8 cellular contexts compared by ENCODE assay signal in the genomic region with DNA sequence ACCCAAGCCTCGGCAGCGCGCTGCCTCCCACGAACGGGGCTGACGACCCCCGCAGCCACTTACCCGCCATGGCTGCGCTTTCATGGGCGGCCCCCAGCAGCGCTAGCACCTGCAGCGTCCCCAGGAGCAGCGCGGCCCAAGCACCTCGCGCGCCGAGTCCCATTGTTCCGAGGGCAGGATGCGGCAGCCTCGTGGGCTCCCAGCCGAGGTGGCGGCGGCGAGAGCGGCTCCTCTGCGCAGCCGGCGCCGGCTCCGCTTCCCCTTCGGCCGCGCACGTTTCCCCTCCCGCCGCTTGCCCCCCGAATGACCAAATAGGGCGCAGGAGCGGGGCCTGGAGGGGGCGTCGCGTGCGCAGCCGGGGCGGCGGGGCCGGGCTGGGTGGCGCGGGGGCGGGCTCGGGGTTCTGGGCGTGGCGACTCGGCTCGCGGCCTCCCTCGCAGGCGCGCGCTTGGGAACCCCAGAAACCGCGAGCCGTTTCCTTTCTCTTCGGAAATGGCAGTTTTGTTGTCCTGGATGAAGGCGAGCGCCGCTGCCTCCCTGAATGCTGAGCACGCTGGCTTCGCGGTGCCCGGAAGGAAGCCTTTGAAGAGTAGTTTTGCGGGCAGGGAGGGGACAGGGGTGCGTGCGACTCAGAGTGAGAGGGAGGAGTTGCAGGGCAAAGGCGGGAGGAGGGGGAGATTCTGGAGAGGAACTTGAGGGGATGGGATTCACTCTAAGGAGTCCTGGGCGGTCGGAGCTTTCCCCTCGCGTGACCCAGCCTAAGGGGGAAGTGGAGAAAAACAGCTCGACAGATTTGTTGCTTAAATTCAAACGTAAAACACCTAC. TPM values are rescaled to one million over a fixed set of nuclear protein-coding genes. Genes with fewer than 3 reads are reported as not detected.
A peak's percentile ranks its signal among the peaks of the same experiment; 100 is the strongest.
DNase-seq lines count a peak whose midpoint lies in the region; ATAC-seq and TF ChIP-seq lines count a peak whose summit lies in the region.

A gene with protein sequence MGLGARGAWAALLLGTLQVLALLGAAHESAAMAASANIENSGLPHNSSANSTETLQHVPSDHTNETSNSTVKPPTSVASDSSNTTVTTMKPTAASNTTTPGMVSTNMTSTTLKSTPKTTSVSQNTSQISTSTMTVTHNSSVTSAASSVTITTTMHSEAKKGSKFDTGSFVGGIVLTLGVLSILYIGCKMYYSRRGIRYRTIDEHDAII (minus strand): TSS at position 305 of the 825 bp plus-strand sequence. CDS start 142 bp downstream, at position 163.

- POLR2A ChIA-PET in Caco-2 (lab: Charles Lee): interaction anchor here (0.6 to 1.1 kb wide), 2 partner anchors 26 to 151 kb away, joined by 3 to 8 read pairs; no protein-coding TSS in a partner anchor

- 0% methylated on average over 74 to 82 of the region's 82 CpGs for WGBS in esophagus, 2 donors

- H3K27ac ChIP-seq in esophagus (ENCODE audit: low read depth in 2 of 2, low read length in 1 of 2) (peak within 1 kb of the TSS; percentile 94 to 97), muscle layer of duodenum (ENCODE audit: low read length) (peak within 1 kb of the TSS; percentile 80)

- no peaks in the 10 kb centered on the region for H3K36me3 ChIP-seq in Caco-2 (ENCODE audit: control insufficient read depth, insufficient read depth, low read length)
- H3K36me3 ChIP-seq in esophagus (ENCODE audit: control insufficient read depth in 2 of 2, insufficient read depth in 2 of 2, low read length in 1 of 2): no peaks in the 10 kb centered on the region
- H3K36me3 ChIP-seq in muscle layer of duodenum (ENCODE audit: control insufficient read depth in 1 of 2, insufficient read depth in 2 of 2, low read length in 2 of 2): no peaks in the 10 kb centered on the region

- no peaks in the 10 kb centered on the region for H3K9me3 Mint-ChIP-seq in Caco-2 (ENCODE audit: unreplicated experiment)
- H3K9me3 Mint-ChIP-seq in activated T-cell treated with anti-CD3 and anti-CD28 coated beads, Interleukin-2, amount 50 U/mL, for 24 hours: no peaks in the 10 kb centered on the region

- H3K36me3 Mint-ChIP-seq in Caco-2 (ENCODE audit: insufficient read depth, unreplicated experiment): peaks cover 38% of the 10 kb centered on the region
- H3K36me3 Mint-ChIP-seq in activated T-cell treated with anti-CD3 and anti-CD28 coated beads, Interleukin-2, amount 50 U/mL, for 24 hours (ENCODE audit: low read depth): peaks cover 42% of the 10 kb centered on the region

- DNase-seq in Caco-2 (peak; percentile 84 to 92), HT1080 (ENCODE audit: low read depth) (peak; percentile 73), OCI-M1 (lab: John Stamatoyannopoulos, UW) (peak; percentile 66)
- peak; percentile 91 for DNase-seq in activated T-cell treated with anti-CD3 and anti-CD28 coated beads, Interleukin-2, amount 50 U/mL, for 24 hours
- peak; percentile 79 to 87 for DNase-seq in stimulated activated CD8-positive, alpha-beta memory T cell treated with anti-CD3 and anti-CD28 coated beads, Interleukin-7, amount 100 ng/mL, for 4 hours (ENCODE audit: low read depth in 2 of 2)

- TF ChIP-seq CTCF in Caco-2 (IDR thresholded peaks at IDR 0.05; ENCODE audit: insufficient read depth in 1 of 2, low read depth in 1 of 2, low read length in 1 of 2, severe bottlenecking in 1 of 2, unreplicated experiment in 1 of 2): no peak

- peak; percentile 30 for ATAC-seq in GM19468 (IDR thresholded peaks at IDR 0.05; ENCODE audit: extremely low read depth, unreplicated experiment)

- H3K4me3 ChIP-seq in Caco-2 (ENCODE audit: low read depth, low read length) (peak within 1 kb of the TSS; percentile 90), esophagus (ENCODE audit: low read depth in 1 of 2, low read length in 2 of 2) (peak within 1 kb of the TSS; percentile 91 to 95), muscle layer of duodenum (ENCODE audit: low read depth in 1 of 2, low read length in 2 of 2) (peak within 1 kb of the TSS; percentile 83 to 97)

- H3K27me3 ChIP-seq in Caco-2 (replicated peaks; ENCODE audit: control insufficient read depth, insufficient read depth, low read length): no peaks in the 10 kb centered on the region
- no peaks in the 10 kb centered on the region for H3K27me3 ChIP-seq in esophagus (ENCODE audit: control insufficient read depth in 1 of 2, insufficient read depth in 2 of 2, low read length in 2 of 2)
- H3K27me3 ChIP-seq in muscle layer of duodenum (ENCODE audit: low read depth, low read length): no peaks in the 10 kb centered on the region

- intact Hi-C loops in Caco-2 (cut with micrococcal nuclease; ENCODE audit: unreplicated experiment): loop anchor here (1.0 to 2.0 kb wide), 6 partner anchors 10 to 341 kb away; partner anchors contain the start of gene BIRC2

- H3K4me1 Mint-ChIP-seq in Caco-2 (ENCODE audit: low read depth, unreplicated experiment): peaks cover 52% of the 10 kb centered on the region
- H3K4me1 Mint-ChIP-seq in activated T-cell treated with anti-CD3 and anti-CD28 coated beads, Interleukin-2, amount 50 U/mL, for 24 hours (ENCODE audit: low read depth): peaks cover 78% of the 10 kb centered on the region

- peak within 1 kb of the TSS; percentile 99 for H3K4me3 Mint-ChIP-seq in Caco-2 (ENCODE audit: unreplicated experiment)
- peak within 1 kb of the TSS; percentile 92 for H3K4me3 Mint-ChIP-seq in activated T-cell treated with anti-CD3 and anti-CD28 coated beads, Interleukin-2, amount 50 U/mL, for 24 hours

- CTCF ChIA-PET in Caco-2 (lab: Charles Lee): interaction anchor here (0.7 to 1.3 kb wide), 6 partner anchors 26 to 184 kb away, joined by 3 to 11 read pairs (median 4); no protein-coding TSS in a partner anchor

- H3K27me3 Mint-ChIP-seq in Caco-2 (ENCODE audit: insufficient read depth, unreplicated experiment): no peaks in the 10 kb centered on the region
- no peaks in the 10 kb centered on the region for H3K27me3 Mint-ChIP-seq in activated T-cell treated with anti-CD3 and anti-CD28 coated beads, Interleukin-2, amount 50 U/mL, for 24 hours

- peaks cover 54% of the 10 kb centered on the region for H3K4me1 ChIP-seq in Caco-2
- peaks cover 2 to 6% of the 10 kb centered on the region in 2 donors for H3K4me1 ChIP-seq in esophagus (ENCODE audit: control insufficient read depth in 2 of 2, insufficient read depth in 2 of 2, low read length in 1 of 2)
- peaks cover 11 to 29% of the 10 kb centered on the region in 2 donors for H3K4me1 ChIP-seq in muscle layer of duodenum (ENCODE audit: control insufficient read depth in 1 of 2, insufficient read depth in 2 of 2, low read length in 2 of 2)

- no TSS peak for BruUV-seq in Caco-2 (replicated peaks; lab: Mats Ljungman, UMichigan)

- H3K27ac Mint-ChIP-seq in Caco-2 (ENCODE audit: unreplicated experiment): peak within 1 kb of the TSS; percentile 98
- peak within 1 kb of the TSS; percentile 98 for H3K27ac Mint-ChIP-seq in activated T-cell treated with anti-CD3 and anti-CD28 coated beads, Interleukin-2, amount 50 U/mL, for 24 hours

- H3K9me3 ChIP-seq in Caco-2: no peaks in the 10 kb centered on the region
- no peaks in the 10 kb centered on the region for H3K9me3 ChIP-seq in esophagus (ENCODE audit: control insufficient read depth in 2 of 2, insufficient read depth in 1 of 2, low read depth in 1 of 2, low read length in 1 of 2)
- no peaks in the 10 kb centered on the region for H3K9me3 ChIP-seq in muscle layer of duodenum (ENCODE audit: control insufficient read depth in 1 of 2, low read length in 2 of 2)

RNA-seq across cellular contexts. Expression of the gene that starts here (rescaled TPM):
- total RNA-seq in Caco-2 (2022): 400 and 431 TPM in 2 replicates
- 107 and 166 TPM in 2 replicates for total RNA-seq in HT1080 (2014; rRNA removed; shearing (Covaris generic))
- polyA plus RNA-seq in HT1080 (2015; cell fraction: cytosol; rRNA removed): 185 and 223 TPM in 2 replicates
- 76.6 and 85.0 TPM in 2 replicates for polyA plus RNA-seq in HT1080 (2015; cell fraction: nucleus; rRNA removed)
- 10 to 100 TPM; 24.5 to 46.2 TPM for polyA plus RNA-seq in esophagus

Comparison
In these comparisons a context has a peak if more than half of its experiments do, and no peak if none do; other contexts are left out.
1. Peak in every context shown above with its lines: DNase-seq, ATAC-seq, H3K4me3 ChIP-seq and H3K27ac ChIP-seq.